Comparison of ENCODE assay signal across 8 cellular contexts in the genomic region with DNA sequence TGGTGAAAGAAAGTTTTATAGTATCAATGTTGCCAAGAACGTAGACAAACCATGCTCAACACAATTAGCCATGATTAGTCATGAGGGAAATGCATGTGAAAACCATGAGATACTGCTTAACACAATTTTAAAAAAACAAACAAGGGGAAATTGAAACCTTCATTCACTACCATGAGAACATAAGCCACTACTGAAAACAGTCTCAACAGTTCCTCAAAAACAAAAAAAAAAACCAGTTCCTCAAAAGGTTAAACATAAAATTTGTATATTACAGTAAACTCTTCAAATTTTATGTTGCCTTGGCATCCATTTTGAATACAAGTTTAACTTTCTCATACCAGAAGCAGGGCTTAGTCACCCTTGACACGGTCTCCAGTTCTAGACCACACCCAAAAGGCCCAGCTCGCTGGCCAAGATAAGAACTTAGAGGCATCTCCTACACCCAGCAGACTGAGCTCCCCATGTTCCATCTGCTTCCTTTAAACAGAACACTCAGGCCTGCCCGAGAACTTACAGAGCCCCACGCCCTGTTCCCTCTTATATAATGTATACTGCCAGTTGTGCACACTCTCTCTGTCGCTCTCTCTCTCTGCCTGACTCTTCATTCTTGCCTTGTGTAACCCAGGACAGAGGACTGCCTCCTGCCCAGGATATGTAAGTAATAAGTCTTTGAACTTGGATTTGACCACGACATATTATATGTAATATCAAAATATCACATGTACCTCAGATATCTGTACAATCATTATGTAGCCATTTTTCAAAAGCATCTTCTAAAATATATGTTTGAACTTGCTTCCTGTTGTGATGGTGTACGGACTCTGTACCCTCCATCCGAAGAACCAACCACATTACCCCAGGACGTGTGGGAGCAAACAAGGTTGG.
A peak's percentile ranks its signal among the peaks of the same experiment; 100 is the strongest.
DNase-seq lines count a peak whose midpoint lies in the region; ATAC-seq, FAIRE-seq and TF ChIP-seq lines count a peak whose summit lies in the region.

No MANE protein-coding gene starts in this region.

- H3K9ac ChIP-seq in mucosa of rectum (ENCODE audit: low read depth in 1 of 2, low read length in 2 of 2) = peak overlapping the region in 1 of 2 donors; percentile 45

- FAIRE-seq in GM12892 (lab: Jason Lieb, UNC) = no peak

- ATAC-seq in GM19397 (IDR thresholded peaks at IDR 0.05; ENCODE audit: unreplicated experiment) (peak; percentile 59), HG03442 (IDR thresholded peaks at IDR 0.05; ENCODE audit: unreplicated experiment) (peak; percentile 39)

- H3K27me3 ChIP-seq in mucosa of rectum (ENCODE audit: control insufficient read depth in 2 of 2, insufficient read depth in 2 of 2, low read length in 2 of 2) (no peaks in the 10 kb centered on the region), vagina (no peaks in the 10 kb centered on the region)

- intact Hi-C loops in vagina (cut with DNase I) = no loop called here

- H3K4me3 ChIP-seq in mucosa of rectum (ENCODE audit: low read length in 2 of 2) (no peak overlapping the region), vagina (no peak overlapping the region)

- no peak for TF ChIP-seq CTCF in AG09319 (IDR thresholded peaks at IDR 0.05; ENCODE audit: low read depth, low read length)
- TF ChIP-seq CTCF in vagina (IDR thresholded peaks at IDR 0.05) = no peak

- H3K9me3 ChIP-seq in mucosa of rectum (ENCODE audit: control insufficient read depth in 2 of 2, low read length in 2 of 2) (no peaks in the 10 kb centered on the region), vagina (no peaks in the 10 kb centered on the region)

- peaks cover 0 to 4% of the 10 kb centered on the region in 2 donors for H3K36me3 ChIP-seq in mucosa of rectum (ENCODE audit: control insufficient read depth in 2 of 2, insufficient read depth in 2 of 2, low read length in 2 of 2)
- peaks cover 0 to 8% of the 10 kb centered on the region in 2 donors for H3K36me3 ChIP-seq in vagina

- TF ChIP-seq POLR2A in vagina (IDR thresholded peaks at IDR 0.05) (no peak), GM12892 (IDR thresholded peaks at IDR 0.05; ENCODE audit: low read depth, low read length) (no peak)

- H3K27ac ChIP-seq in mucosa of rectum (ENCODE audit: low read depth in 2 of 2, low read length in 2 of 2) (peak overlapping the region; percentile 78 to 89), vagina (peak overlapping the region; percentile 76)

- H3K4me1 ChIP-seq in mucosa of rectum (ENCODE audit: control insufficient read depth in 2 of 2, insufficient read depth in 2 of 2, low read length in 2 of 2) = peaks cover 55 to 56% of the 10 kb centered on the region in 2 donors
- H3K4me1 ChIP-seq in vagina = peaks cover 97% of the 10 kb centered on the region

- DNase-seq in AG09319 (ENCODE audit: extremely low read depth, low read depth) (peak; percentile 79), T-helper 22 cell (ENCODE audit: low read depth) (peak; percentile 47), dedifferentiated amniotic fluid mesenchymal stem cell (ENCODE audit: extremely low spot score) (peak; percentile 91), vagina (ENCODE audit: extremely low spot score in 2 of 2) (no peak), GM12892 (ENCODE audit: insufficient read length) (no peak)

Comparison
In these comparisons a context has a peak if more than half of its experiments do, and no peak if none do; other contexts are left out.
1. DNase-seq: peak in AG09319 (single experiment), T-helper 22 cell (single experiment) and dedifferentiated amniotic fluid mesenchymal stem cell (single experiment); none in vagina (0 of 2) and GM12892 (single experiment).